In genomic region chr19:15015946-15016542, GRCh38 we compare ENCODE assay signal across 13 cellular contexts. TPM values are rescaled to one million over a fixed set of nuclear protein-coding genes. Genes with fewer than 3 reads are reported as not detected.
DNase-seq lines count a peak whose midpoint lies in the region; ATAC-seq, FAIRE-seq and TF ChIP-seq lines count a peak whose summit lies in the region.
"Had no signal": no experiment of that assay in that cellular context is flagged by ENCODE, and none has a peak within 500 bp of the region (broad histone marks: within the 10 kb centered on the region; RNA-seq: fewer than 3 reads in every experiment).

No MANE protein-coding gene starts in this region.

- TF ChIP-seq CTCF in SK-N-SH (IDR thresholded peaks at IDR 0.05) (no peak), GM12878 (IDR thresholded peaks at IDR 0.05 in 2 of 3, conservative IDR thresholded peaks at IDR 0.05 in 1 of 3; ENCODE audit: control insufficient read depth in 2 of 3, extremely low read depth in 1 of 3, insufficient read depth in 1 of 3, low read depth in 3 of 3, low read length in 3 of 3) (no peak), neural crest cell (conservative IDR thresholded peaks at IDR 0.05) (no peak)

- TF ChIP-seq EP300 in SK-N-SH (IDR thresholded peaks at IDR 0.05; ENCODE audit: borderline replicate concordance in 1 of 2, low read depth in 1 of 2, low read length in 1 of 2) (no peak), GM12878 (IDR thresholded peaks at IDR 0.05; ENCODE audit: borderline replicate concordance in 1 of 2, control insufficient read depth in 1 of 2, low read depth in 2 of 2, low read length in 2 of 2) (no peak)

- no peak overlapping the region for H2AFZ ChIP-seq in SK-N-SH (ENCODE audit: low read depth)
- no peak overlapping the region for H2AFZ ChIP-seq in GM12878 (ENCODE audit: control insufficient read depth, low read depth, low read length)

- CTCF ChIA-PET in SK-N-SH (lab: Yijun Ruan, JAX) (no interaction called here), GM12878 (lab: Yijun Ruan, JAX) (no interaction called here)

- no peak overlapping the region for H3K9ac ChIP-seq in SK-N-SH
- no peak overlapping the region for H3K9ac ChIP-seq in GM12878 (ENCODE audit: control insufficient read depth, insufficient read depth, low read length)

- RAD21 ChIA-PET in GM12878 (lab: Charles Lee; ENCODE audit: unreplicated experiment): no interaction called here

- WGBS in SK-N-SH (ENCODE audit: low lambda C conversion rate): 2% methylated on average over 17 of the region's 18 CpGs
- 13% methylated on average over 13 of the region's 18 CpGs for WGBS in GM12878 (ENCODE audit: insufficient coverage, insufficient replicate concordance, low lambda C conversion rate, missing lambda C conversion rate)

- no peak overlapping the region for H3K27ac ChIP-seq in SK-N-SH (ENCODE audit: low read depth in 2 of 2, low read length in 1 of 2)
- no peak overlapping the region for H3K27ac ChIP-seq in GM12878 (ENCODE audit: control insufficient read depth, insufficient read depth)

- no peak overlapping the region for H3K4me2 ChIP-seq in SK-N-SH
- H3K4me2 ChIP-seq in GM12878 (ENCODE audit: control insufficient read depth, insufficient read depth): no peak overlapping the region

- H3K27ac Mint-ChIP-seq in neural crest cell (ENCODE audit: unreplicated experiment): no peak overlapping the region
- H3K27ac Mint-ChIP-seq: mesothelial cell of epicardium had no signal

- H4K20me1 ChIP-seq in SK-N-SH (ENCODE audit: insufficient read depth): no peaks in the 10 kb centered on the region
- no peaks in the 10 kb centered on the region for H4K20me1 ChIP-seq in GM12878 (ENCODE audit: control insufficient read depth, insufficient read depth)

- POLR2A ChIA-PET in SK-N-SH (lab: Yijun Ruan, JAX): no interaction called here
- POLR2A ChIA-PET in GM12878 (lab: Charles Lee): no interaction called here

- no peaks in the 10 kb centered on the region for H3K4me1 Mint-ChIP-seq in neural crest cell
- H3K4me1 Mint-ChIP-seq: mesothelial cell of epicardium had no signal

- H3K36me3 ChIP-seq in SK-N-SH (replicated peaks in 1 of 2; ENCODE audit: control insufficient read depth in 1 of 2, insufficient read depth in 2 of 2, low read length in 1 of 2) (no peaks in the 10 kb centered on the region), GM12878 (ENCODE audit: control insufficient read depth in 2 of 2, insufficient read depth in 2 of 2, low read length in 1 of 2) (no peaks in the 10 kb centered on the region)

- intact Hi-C loops in GM12878 (cut with micrococcal nuclease; ENCODE audit: unreplicated experiment): no loop called here

- no TSS peak for BruUV-seq in GM12878 (replicated peaks; lab: Mats Ljungman, UMichigan)

- H3K27me3 ChIP-seq in SK-N-SH (ENCODE audit: insufficient read depth) (no peaks in the 10 kb centered on the region; the same call in 1 of the 2 replicates), GM12878 (replicated peaks in 1 of 2; ENCODE audit: control insufficient read depth in 2 of 2, insufficient read depth in 2 of 2, low read length in 1 of 2) (no peaks in the 10 kb centered on the region)

- H3K9me2 ChIP-seq in SK-N-SH: no peaks in the 10 kb centered on the region

- TF ChIP-seq RAD21 in SK-N-SH (IDR thresholded peaks at IDR 0.05; ENCODE audit: low read length): no peak
- TF ChIP-seq RAD21 in GM12878 (IDR thresholded peaks at IDR 0.05; ENCODE audit: insufficient read depth, low read depth, low read length): no peak

- peaks cover 41% of the 10 kb centered on the region for H3K27me3 Mint-ChIP-seq in neural crest cell (ENCODE audit: low read depth)

- no peaks in the 10 kb centered on the region for H3K4me1 ChIP-seq in SK-N-SH (ENCODE audit: control insufficient read depth in 1 of 2, insufficient read depth in 2 of 2, low read depth in 1 of 2, low read length in 1 of 2)
- no peaks in the 10 kb centered on the region for H3K4me1 ChIP-seq in GM12878 (ENCODE audit: control insufficient read depth, insufficient read depth, low read length)

- H3F3A ChIP-seq in SK-N-SH (replicated peaks; ENCODE audit: insufficient read depth): no peaks in the 10 kb centered on the region

- no peak for ATAC-seq in SK-N-SH treated with all-trans-retinoic acid at 6 μM for 48 hours
- no peak for ATAC-seq in GM12878
- no peak for ATAC-seq in GM19467 (IDR thresholded peaks at IDR 0.05; ENCODE audit: unreplicated experiment)
- ATAC-seq in HG03439 (IDR thresholded peaks at IDR 0.05; ENCODE audit: unreplicated experiment): no peak

- no peak for DNase-seq in SK-N-SH
- peak; percentile 22 for DNase-seq in M059J (ENCODE audit: low read depth)
- DNase-seq in GM12878 (ENCODE audit: low read depth, low spot score): no peak
- DNase-seq in neural crest cell (ENCODE audit: low read depth, low spot score): peak; percentile 38
- DNase-seq in amniotic stem cell (lab: John Stamatoyannopoulos, UW): no peak
- DNase-seq: SIG-M5 had no signal

- in situ Hi-C loops in GM12878 (cut with MboI): no loop called here

- SMC1A ChIA-PET in GM12878 (lab: Charles Lee; ENCODE audit: uncharacterized antibody, unreplicated experiment): no interaction called here

- H3K9me3 Mint-ChIP-seq in neural crest cell: no peaks in the 10 kb centered on the region

- no peaks in the 10 kb centered on the region for H3K36me3 Mint-ChIP-seq in neural crest cell (ENCODE audit: low read depth)

- H3K4me3 ChIP-seq in SK-N-SH (ENCODE audit: low read depth in 2 of 2, low read length in 1 of 2) (no peak overlapping the region), GM12878 (no peak overlapping the region)

- FAIRE-seq in GM12878 (lab: Jason Lieb, UNC): no peak
- FAIRE-seq: A204.1 had no signal

- no peak for TF ChIP-seq POLR2A in GM12878 (IDR thresholded peaks at IDR 0.05; ENCODE audit: low read depth, low read length)

- no peak overlapping the region for H3K4me3 Mint-ChIP-seq in neural crest cell
- H3K4me3 Mint-ChIP-seq: mesothelial cell of epicardium had no signal

- H3K79me2 ChIP-seq in SK-N-SH (ENCODE audit: insufficient read depth) (no peaks in the 10 kb centered on the region), GM12878 (ENCODE audit: control insufficient read depth, insufficient read depth, low read length) (no peaks in the 10 kb centered on the region)

- H3K9me3 ChIP-seq in SK-N-SH: no peaks in the 10 kb centered on the region
- no peaks in the 10 kb centered on the region for H3K9me3 ChIP-seq in GM12878 (replicated peaks; ENCODE audit: control insufficient read depth, insufficient read depth, low read length)

TF ChIP-seq in SK-N-SH treated with all-trans-retinoic acid at 6 μM for 48 hours, 23 proteins besides CTCF, POLR2A, EP300 and RAD21 (continues in another document):
- TF ChIP-seq ZC3H10 (CRISPR knock-in tag; IDR thresholded peaks at IDR 0.05) (no peak), GLIS3 (CRISPR knock-in tag; IDR thresholded peaks at IDR 0.05) (no peak), CSDC2 (CRISPR knock-in tag; IDR thresholded peaks at IDR 0.05) (no peak)

TF ChIP-seq in GM12878, 131 proteins besides CTCF, POLR2A, EP300 and RAD21 (continues in another document):
- peak; percentile 70; the same call in 1 of the 2 replicates for TF ChIP-seq ZNF384 (IDR thresholded peaks at IDR 0.05; ENCODE audit: borderline replicate concordance, low read depth, low read length)

RNA-seq across cellular contexts. Expression of gene CASP14, which starts 33.2 kb away (rescaled TPM):
- polyA plus RNA-seq in SK-N-SH (2012; rRNA removed) (not detected in 2 replicates), GM12878 (2011; rRNA removed) (not detected in 2 replicates), GM12878 (2014; fragmentation: Illumina TruSeq; extraction: Trizol) (0.32 and 0.55 TPM in 2 replicates), GM12878 (2014; fragmentation: Nextera tagmentation; extraction: Ambion mirVana) (under 1 TPM in 1 of 2 experiments, not detected in 1; 0.16 TPM), GM12878 (2014; rRNA removed) (0.09 and 0.18 TPM in 2 replicates), GM12878 (2016; fragmentation: Nextera tagmentation; extraction: Ambion mirVana) (under 1 TPM; 0.16 to 0.40 TPM)
- polyA plus RNA-seq in SK-N-SH (2012; cell fraction: cytosol; rRNA removed): not detected in 2 replicates
- not detected in 2 replicates for polyA plus RNA-seq in SK-N-SH (2012; cell fraction: nucleus; rRNA removed)
- total RNA-seq in M059J (2014; rRNA removed; shearing (Covaris generic)): not detected in 2 replicates
- not detected in 2 replicates for total RNA-seq in GM12878 (2013; cell fraction: nucleolus; rRNA removed)
- total RNA-seq in GM12878 (2014; rRNA removed) (0.05 and 0.06 TPM in 2 replicates), GM12878 (2014; rRNA removed; fragmentation: Illumina TruSeq; extraction: Trizol) (0.09 TPM in 2 replicates), GM12878 (2021) (0.08 and 0.11 TPM in 2 replicates), neural crest cell (not detected in 2 replicates)
- 0.09 TPM for polyA plus RNA-seq in GM12878 (2011; ENCODE audit: low read depth)
- polyA plus RNA-seq in GM12878 (2011; cell fraction: cytosol; rRNA removed): not detected in 2 replicates
- polyA plus RNA-seq in GM12878 (2011; cell fraction: nucleus; rRNA removed): not detected in 2 replicates
- 0.14 TPM in 2 replicates for polyA plus RNA-seq in GM12878 (2012)
- polyA minus RNA-seq in GM12878 (2011; rRNA and poly(A)+ RNA removed): 0.05 TPM in 1 of 2 replicates, not detected in the other
- not detected in 2 replicates for polyA minus RNA-seq in GM12878 (2011; cell fraction: cytosol; rRNA and poly(A)+ RNA removed)
- not detected in 2 replicates for polyA minus RNA-seq in GM12878 (2011; cell fraction: nucleus; rRNA and poly(A)+ RNA removed)
- total RNA-seq: activated CD8-positive, alpha-beta memory T cell treated with anti-CD3 and anti-CD28 coated beads for 36 hours; mesothelial cell of epicardium; skeletal muscle tissue had no signal

RNA-seq across cellular contexts. Expression of gene SLC1A6, which starts 36.4 kb away (rescaled TPM):
- polyA plus RNA-seq in SK-N-SH (2012; rRNA removed) (not detected in 2 replicates), GM12878 (2011; rRNA removed) (not detected in 2 replicates), GM12878 (2014; fragmentation: Illumina TruSeq; extraction: Trizol) (not detected in 2 replicates), GM12878 (2014; fragmentation: Nextera tagmentation; extraction: Ambion mirVana) (not detected), GM12878 (2014; rRNA removed) (0.06 TPM in 1 of 2 replicates, not detected in the other), GM12878 (2016; fragmentation: Nextera tagmentation; extraction: Ambion mirVana) (not detected)
- not detected in 2 replicates for polyA plus RNA-seq in SK-N-SH (2012; cell fraction: cytosol; rRNA removed)
- polyA plus RNA-seq in SK-N-SH (2012; cell fraction: nucleus; rRNA removed): not detected in 2 replicates
- not detected in 2 replicates for total RNA-seq in M059J (2014; rRNA removed; shearing (Covaris generic))
- not detected in 2 replicates for total RNA-seq in GM12878 (2013; cell fraction: nucleolus; rRNA removed)
- total RNA-seq in GM12878 (2014; rRNA removed) (not detected in 2 replicates), GM12878 (2014; rRNA removed; fragmentation: Illumina TruSeq; extraction: Trizol) (not detected in 2 replicates), GM12878 (2021) (not detected in 2 replicates), neural crest cell (7.0 and 8.2 TPM in 2 replicates)
- polyA plus RNA-seq in GM12878 (2011; ENCODE audit: low read depth): not detected
- polyA plus RNA-seq in GM12878 (2011; cell fraction: cytosol; rRNA removed): not detected in 2 replicates
- not detected in 2 replicates for polyA plus RNA-seq in GM12878 (2011; cell fraction: nucleus; rRNA removed)
- not detected in 2 replicates for polyA plus RNA-seq in GM12878 (2012)
- not detected in 2 replicates for polyA minus RNA-seq in GM12878 (2011; rRNA and poly(A)+ RNA removed)
- not detected in 2 replicates for polyA minus RNA-seq in GM12878 (2011; cell fraction: cytosol; rRNA and poly(A)+ RNA removed)
- not detected in 2 replicates for polyA minus RNA-seq in GM12878 (2011; cell fraction: nucleus; rRNA and poly(A)+ RNA removed)
- total RNA-seq: activated CD8-positive, alpha-beta memory T cell treated with anti-CD3 and anti-CD28 coated beads for 36 hours had no signal

Comparison
In these comparisons a context has a peak if more than half of its experiments do, and no peak if none do; other contexts are left out.
1. DNase-seq: peak in M059J (single experiment) and neural crest cell (single experiment); none in SK-N-SH (single experiment), GM12878 (single experiment) and amniotic stem cell (single experiment).
2. Of the 26 proteins assayed by ChIP-seq in both GM12878 and SK-N-SH: peak only in GM12878: none; only in SK-N-SH: none; in both: REST; in neither: 25.